In genomic region chr1:8816831-8817412, GRCh38 we compare ENCODE assay signal across 8 cellular contexts. TPM values are rescaled to one million over a fixed set of nuclear protein-coding genes. Genes with fewer than 3 reads are reported as not detected.
A peak's percentile ranks its signal among the peaks of the same experiment; 100 is the strongest.
DNase-seq lines count a peak whose midpoint lies in the region; ATAC-seq lines count a peak whose summit lies in the region.

No MANE protein-coding gene starts in this region.

- no peaks in the 10 kb centered on the region for H3K9me3 Mint-ChIP-seq in activated CD4-positive, alpha-beta T cell treated with anti-CD3 and anti-CD28 coated beads for 36 hours (ENCODE audit: low read depth)
- no peaks in the 10 kb centered on the region for H3K9me3 Mint-ChIP-seq in stimulated activated naive CD8-positive, alpha-beta T cell treated with anti-CD3 and anti-CD28 coated beads, Interleukin-15, Interleukin-2, amounts not matched to agents 100 ng/mL and 50 ng/mL, for 24 hours

- intact Hi-C loops in activated CD4-positive, alpha-beta T cell treated with anti-CD3 and anti-CD28 coated beads for 36 hours (cut with DNase I, micrococcal nuclease): loop anchor here (1.0 to 5.0 kb wide), 10 partner anchors 35 to 855 kb away; partner anchors contain the start of genes ENO1 (in 1 of the 2), GPR157 (in 1 of the 2) and PARK7 (in 1 of the 2)

- DNase-seq in DMS 273 (lab: John Stamatoyannopoulos, UW; ENCODE audit: unreplicated experiment) (peak; percentile 64), DMS 273 treated with DMSO at 0.1 percent for 48 hours (lab: John Stamatoyannopoulos, UW) (no peak), medulla oblongata (ENCODE audit: extremely low spot score) (peak; percentile 45)
- peak; percentile 36 for DNase-seq in activated CD4-positive, alpha-beta T cell treated with anti-CD3 and anti-CD28 coated beads for 36 hours

- peak overlapping the region; percentile 85 to 91 for H3K4me3 ChIP-seq in duodenal mucosa (ENCODE audit: low read depth in 1 of 2, low read length in 2 of 2)

- no peaks in the 10 kb centered on the region for H3K27me3 ChIP-seq in duodenal mucosa (ENCODE audit: control insufficient read depth in 1 of 2, insufficient read depth in 2 of 2, low read length in 2 of 2)

- peaks cover 20 to 36% of the 10 kb centered on the region in 2 donors for H3K4me1 ChIP-seq in duodenal mucosa (ENCODE audit: control insufficient read depth in 1 of 2, insufficient read depth in 2 of 2, low read length in 2 of 2)

- no peaks in the 10 kb centered on the region for H3K36me3 Mint-ChIP-seq in activated CD4-positive, alpha-beta T cell treated with anti-CD3 and anti-CD28 coated beads for 36 hours (ENCODE audit: low read depth)
- H3K36me3 Mint-ChIP-seq in stimulated activated naive CD8-positive, alpha-beta T cell treated with anti-CD3 and anti-CD28 coated beads, Interleukin-15, Interleukin-2, amounts not matched to agents 100 ng/mL and 50 ng/mL, for 24 hours (ENCODE audit: low read depth): no peaks in the 10 kb centered on the region

- H3K4me1 Mint-ChIP-seq in activated CD4-positive, alpha-beta T cell treated with anti-CD3 and anti-CD28 coated beads for 36 hours: peaks cover 47% of the 10 kb centered on the region
- peaks cover 49% of the 10 kb centered on the region for H3K4me1 Mint-ChIP-seq in stimulated activated naive CD8-positive, alpha-beta T cell treated with anti-CD3 and anti-CD28 coated beads, Interleukin-15, Interleukin-2, amounts not matched to agents 100 ng/mL and 50 ng/mL, for 24 hours (ENCODE audit: low read depth)

- no peaks in the 10 kb centered on the region for H3K36me3 ChIP-seq in duodenal mucosa (ENCODE audit: control insufficient read depth in 1 of 2, insufficient read depth in 2 of 2, low read length in 2 of 2)

- peak overlapping the region; percentile 96 for H3K27ac Mint-ChIP-seq in activated CD4-positive, alpha-beta T cell treated with anti-CD3 and anti-CD28 coated beads for 36 hours
- peak overlapping the region; percentile 95 for H3K27ac Mint-ChIP-seq in stimulated activated naive CD8-positive, alpha-beta T cell treated with anti-CD3 and anti-CD28 coated beads, Interleukin-15, Interleukin-2, amounts not matched to agents 100 ng/mL and 50 ng/mL, for 24 hours

- CTCF ChIA-PET in activated CD4-positive, alpha-beta T cell treated with anti-CD3 and anti-CD28 coated beads for 36 hours (lab: Charles Lee): interaction anchor here (0.5 to 0.7 kb wide), 2 partner anchors 33 to 63 kb away, joined by 3 read pairs; no protein-coding TSS in a partner anchor

- peak overlapping the region; percentile 77 for H3K4me3 Mint-ChIP-seq in activated CD4-positive, alpha-beta T cell treated with anti-CD3 and anti-CD28 coated beads for 36 hours
- peak overlapping the region; percentile 96 for H3K4me3 Mint-ChIP-seq in stimulated activated naive CD8-positive, alpha-beta T cell treated with anti-CD3 and anti-CD28 coated beads, Interleukin-15, Interleukin-2, amounts not matched to agents 100 ng/mL and 50 ng/mL, for 24 hours

- POLR2A ChIA-PET in activated CD4-positive, alpha-beta T cell treated with anti-CD3 and anti-CD28 coated beads for 36 hours (lab: Charles Lee): no interaction called here

- peak; percentile 16 for ATAC-seq in HG03097 (IDR thresholded peaks at IDR 0.05; ENCODE audit: low FRiP score, unreplicated experiment)
- peak; percentile 15 for ATAC-seq in activated CD4-positive, alpha-beta T cell treated with anti-CD3 and anti-CD28 coated beads for 36 hours
- ATAC-seq in HG03469 (IDR thresholded peaks at IDR 0.05; ENCODE audit: unreplicated experiment): no peak

- peaks cover 2% of the 10 kb centered on the region for H3K27me3 Mint-ChIP-seq in activated CD4-positive, alpha-beta T cell treated with anti-CD3 and anti-CD28 coated beads for 36 hours
- H3K27me3 Mint-ChIP-seq in stimulated activated naive CD8-positive, alpha-beta T cell treated with anti-CD3 and anti-CD28 coated beads, Interleukin-15, Interleukin-2, amounts not matched to agents 100 ng/mL and 50 ng/mL, for 24 hours: no peaks in the 10 kb centered on the region

- H3K27ac ChIP-seq in duodenal mucosa (ENCODE audit: low read depth, low read length): peak overlapping the region; percentile 92

- H3K9me3 ChIP-seq in duodenal mucosa (ENCODE audit: control insufficient read depth in 1 of 2, low read length in 2 of 2): no peaks in the 10 kb centered on the region

- H3K9ac ChIP-seq in duodenal mucosa (ENCODE audit: low read depth in 1 of 2, low read length in 2 of 2): peak overlapping the region; percentile 92 to 95

RNA-seq across cellular contexts. Expression of gene RERE, which starts 0.5 kb away (rescaled TPM):
- total RNA-seq in activated CD4-positive, alpha-beta T cell treated with anti-CD3 and anti-CD28 coated beads for 36 hours: 10 to 100 TPM; 57.4 to 71.6 TPM
